1 cellular context compared by ENCODE assay signal in the genomic region with DNA sequence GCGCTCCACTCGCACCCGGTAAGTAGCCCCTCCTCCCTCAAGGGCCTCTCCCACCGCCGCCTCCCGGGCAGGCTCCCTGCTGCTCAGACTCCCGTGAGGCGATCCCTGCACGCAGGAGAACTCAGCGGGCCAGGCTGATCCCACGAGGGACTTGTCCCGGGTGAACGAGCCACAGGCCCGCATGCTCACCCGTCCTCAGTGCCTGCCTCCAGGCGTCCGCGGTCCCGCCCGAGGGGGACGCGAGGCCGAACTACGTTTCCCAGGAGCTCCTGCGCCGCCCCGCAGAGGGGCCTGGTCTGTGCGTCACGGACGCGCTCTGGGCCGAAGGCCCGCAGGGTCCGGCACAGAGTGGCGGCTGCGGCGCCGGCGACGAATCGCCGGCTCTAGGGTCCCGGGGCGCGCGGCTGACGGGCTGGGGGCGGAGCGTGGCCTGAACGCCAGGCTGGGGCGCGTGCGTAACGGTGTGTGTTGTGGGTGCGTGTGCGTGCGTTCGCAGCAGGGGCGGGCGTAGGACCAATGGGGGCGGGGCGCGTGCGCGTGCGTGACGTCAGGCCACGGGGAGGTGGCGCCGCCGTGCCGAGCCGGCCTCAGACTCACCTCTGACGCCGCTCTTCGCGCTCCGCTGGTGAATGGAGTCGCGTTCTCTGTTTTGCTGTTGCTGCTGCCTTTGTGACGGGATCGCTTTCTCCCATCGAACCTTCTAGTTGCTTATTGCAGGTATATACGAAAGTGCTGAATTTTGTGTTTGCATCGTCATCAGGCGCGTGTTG.
A peak's percentile ranks its signal among the peaks of the same experiment; 100 is the strongest.
TF ChIP-seq lines count a peak whose summit lies in the region.

ZNF10 (plus strand) TSS at position 590 of the 770 bp plus-strand sequence. CDS start 13,866 bp downstream, outside the sequence.
ZNF891 (minus strand) TSS at position 237 of the 770 bp plus-strand sequence. CDS start 8,356 bp downstream, outside the sequence.

TF ChIP-seq in K562, 482 proteins besides CTCF, POLR2A, EP300 and RAD21 (continued from another document and continues in another):
- TF ChIP-seq ZNF76 (CRISPR knock-in tag; IDR thresholded peaks at IDR 0.05; ENCODE audit: borderline replicate concordance) (0 out of 2 replicates have a peak, but pooled peaks have one; percentile 47), RBM14 (IDR thresholded peaks at IDR 0.05; ENCODE audit: borderline replicate concordance, insufficient read depth, low read depth, low read length) (no peak), STAT5B (CRISPR knock-in tag; IDR thresholded peaks at IDR 0.05) (no peak), KDM4B (IDR thresholded peaks at IDR 0.05; ENCODE audit: borderline replicate concordance in 2 of 2, low read depth in 1 of 2) (no peak), PHTF2 (CRISPR knock-in tag; IDR thresholded peaks at IDR 0.05) (no peak), ETV1 (tag; conservative IDR thresholded peaks at IDR 0.05; ENCODE audit: low read depth) (no peak), NFE2L1 (tag; IDR thresholded peaks at IDR 0.05; ENCODE audit: borderline replicate concordance, low read depth) (no peak), ELK1 (CRISPR knock-in tag; IDR thresholded peaks at IDR 0.05) (no peak), FOXK1 (CRISPR knock-in tag; IDR thresholded peaks at IDR 0.05; ENCODE audit: borderline replicate concordance) (no peak), CREM (IDR thresholded peaks at IDR 0.05; ENCODE audit: low read depth) (peak; percentile 97), TCF7 (IDR thresholded peaks at IDR 0.05; ENCODE audit: borderline replicate concordance) (no peak; the same call in 1 of the 2 replicates), E4F1 (CRISPR knock-in tag; IDR thresholded peaks at IDR 0.05; ENCODE audit: borderline replicate concordance) (no peak), MAFG (tag; conservative IDR thresholded peaks at IDR 0.05) (no peak), ZNF277 (CRISPR knock-in tag; IDR thresholded peaks at IDR 0.05; ENCODE audit: borderline replicate concordance) (no peak), KAT8 (IDR thresholded peaks at IDR 0.05; ENCODE audit: low read depth) (no peak), NELFE (IDR thresholded peaks at IDR 0.05; ENCODE audit: insufficient read depth, insufficient read length) (no peak), HEY1 (CRISPR knock-in tag; IDR thresholded peaks at IDR 0.05; ENCODE audit: borderline replicate concordance) (no peak), ZNF395 (CRISPR knock-in tag; IDR thresholded peaks at IDR 0.05) (0 out of 2 replicates have a peak, but pooled peaks have one; percentile 54), ZNF586 (CRISPR knock-in tag; conservative IDR thresholded peaks at IDR 0.05) (no peak), MECOM (CRISPR knock-in tag; IDR thresholded peaks at IDR 0.05) (no peak), PHB (CRISPR knock-in tag; IDR thresholded peaks at IDR 0.05) (no peak), THRAP3 (IDR thresholded peaks at IDR 0.05; ENCODE audit: borderline replicate concordance) (no peak), ZNF12 (CRISPR knock-in tag; IDR thresholded peaks at IDR 0.05) (peak; percentile 46; the same call in 1 of the 2 replicates), ZNF384 (IDR thresholded peaks at IDR 0.05; ENCODE audit: low read depth, low read length) (no peak), ZKSCAN3 (CRISPR knock-in tag; IDR thresholded peaks at IDR 0.05) (no peak), CUX1 (CRISPR knock-in tag; IDR thresholded peaks at IDR 0.05) (no peak), MYNN (IDR thresholded peaks at IDR 0.05) (no peak), MYNN (CRISPR knock-in tag; IDR thresholded peaks at IDR 0.05) (no peak), ESRRB (CRISPR knock-in tag; IDR thresholded peaks at IDR 0.05; ENCODE audit: borderline replicate concordance) (no peak)
- TF ChIP-seq, protein P1, sequence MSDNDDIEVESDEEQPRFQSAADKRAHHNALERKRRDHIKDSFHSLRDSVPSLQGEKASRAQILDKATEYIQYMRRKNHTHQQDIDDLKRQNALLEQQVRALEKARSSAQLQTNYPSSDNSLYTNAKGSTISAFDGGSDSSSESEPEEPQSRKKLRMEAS (CRISPR knock-in tag; IDR thresholded peaks at IDR 0.05), result peak; percentile 92
- TF ChIP-seq, protein P2, sequence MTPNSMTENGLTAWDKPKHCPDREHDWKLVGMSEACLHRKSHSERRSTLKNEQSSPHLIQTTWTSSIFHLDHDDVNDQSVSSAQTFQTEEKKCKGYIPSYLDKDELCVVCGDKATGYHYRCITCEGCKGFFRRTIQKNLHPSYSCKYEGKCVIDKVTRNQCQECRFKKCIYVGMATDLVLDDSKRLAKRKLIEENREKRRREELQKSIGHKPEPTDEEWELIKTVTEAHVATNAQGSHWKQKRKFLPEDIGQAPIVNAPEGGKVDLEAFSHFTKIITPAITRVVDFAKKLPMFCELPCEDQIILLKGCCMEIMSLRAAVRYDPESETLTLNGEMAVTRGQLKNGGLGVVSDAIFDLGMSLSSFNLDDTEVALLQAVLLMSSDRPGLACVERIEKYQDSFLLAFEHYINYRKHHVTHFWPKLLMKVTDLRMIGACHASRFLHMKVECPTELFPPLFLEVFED (CRISPR knock-in tag; conservative IDR thresholded peaks at IDR 0.05), result 0 out of 2 replicates have a peak, but pooled peaks have one; percentile 24
- TF ChIP-seq, protein P3, sequence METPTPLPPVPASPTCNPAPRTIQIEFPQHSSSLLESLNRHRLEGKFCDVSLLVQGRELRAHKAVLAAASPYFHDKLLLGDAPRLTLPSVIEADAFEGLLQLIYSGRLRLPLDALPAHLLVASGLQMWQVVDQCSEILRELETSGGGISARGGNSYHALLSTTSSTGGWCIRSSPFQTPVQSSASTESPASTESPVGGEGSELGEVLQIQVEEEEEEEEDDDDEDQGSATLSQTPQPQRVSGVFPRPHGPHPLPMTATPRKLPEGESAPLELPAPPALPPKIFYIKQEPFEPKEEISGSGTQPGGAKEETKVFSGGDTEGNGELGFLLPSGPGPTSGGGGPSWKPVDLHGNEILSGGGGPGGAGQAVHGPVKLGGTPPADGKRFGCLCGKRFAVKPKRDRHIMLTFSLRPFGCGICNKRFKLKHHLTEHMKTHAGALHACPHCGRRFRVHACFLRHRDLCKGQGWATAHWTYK (CRISPR knock-in tag; IDR thresholded peaks at IDR 0.05), result peak; percentile 60; the same call in 1 of the 2 replicates
- TF ChIP-seq, protein P4, sequence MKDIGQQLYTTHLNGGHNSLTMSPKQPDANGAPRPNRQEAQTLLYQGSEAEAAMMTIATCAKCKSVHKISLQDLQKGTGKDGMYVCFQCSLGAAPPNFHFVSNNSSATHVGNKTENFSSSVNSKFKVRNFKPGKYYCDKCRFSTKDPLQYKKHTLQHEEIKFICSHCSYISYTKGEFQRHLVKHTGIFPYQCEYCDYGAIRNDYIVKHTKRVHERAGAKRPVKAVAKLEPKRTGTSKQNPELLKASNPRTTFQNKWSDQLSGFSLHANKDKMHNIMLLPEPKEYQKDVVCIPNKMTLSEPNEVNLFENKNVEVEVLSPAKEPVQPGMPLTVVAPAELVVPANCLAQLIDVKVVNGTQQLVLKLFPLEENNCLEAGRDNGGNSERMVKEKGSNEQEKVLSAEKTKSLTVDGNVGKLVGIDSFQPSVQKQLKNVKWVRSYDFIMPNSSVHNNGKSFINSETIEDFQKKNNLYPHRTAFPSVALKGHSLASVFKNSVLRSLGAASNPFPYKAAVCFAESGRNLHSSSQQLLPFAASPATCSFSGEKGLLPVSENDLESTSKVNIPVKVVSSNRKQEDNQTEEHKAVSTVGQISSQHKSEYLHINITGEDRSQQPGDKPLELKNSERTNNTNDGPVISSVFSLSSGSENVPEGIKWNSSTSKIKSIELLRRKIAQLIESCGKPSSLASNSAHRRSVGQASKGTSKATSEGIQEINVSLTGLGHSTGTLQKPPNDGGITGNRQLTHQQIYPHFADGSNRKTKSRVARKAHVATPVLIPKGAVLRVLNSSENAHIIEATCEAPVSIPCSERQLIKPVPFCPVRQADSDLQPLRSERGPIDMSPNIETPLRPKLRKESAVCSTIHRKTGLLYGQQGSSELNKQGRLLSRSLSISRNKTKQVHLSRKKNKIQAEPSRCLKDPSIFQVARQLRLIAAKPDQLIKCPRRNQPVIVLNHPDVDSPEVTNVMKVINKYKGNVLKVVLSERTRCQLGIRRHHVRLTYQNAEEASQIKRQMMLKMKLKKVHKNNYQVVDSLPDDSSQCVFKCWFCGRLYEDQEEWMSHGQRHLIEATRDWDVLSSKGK (CRISPR knock-in tag; IDR thresholded peaks at IDR 0.05), result no peak
- TF ChIP-seq, protein P5, sequence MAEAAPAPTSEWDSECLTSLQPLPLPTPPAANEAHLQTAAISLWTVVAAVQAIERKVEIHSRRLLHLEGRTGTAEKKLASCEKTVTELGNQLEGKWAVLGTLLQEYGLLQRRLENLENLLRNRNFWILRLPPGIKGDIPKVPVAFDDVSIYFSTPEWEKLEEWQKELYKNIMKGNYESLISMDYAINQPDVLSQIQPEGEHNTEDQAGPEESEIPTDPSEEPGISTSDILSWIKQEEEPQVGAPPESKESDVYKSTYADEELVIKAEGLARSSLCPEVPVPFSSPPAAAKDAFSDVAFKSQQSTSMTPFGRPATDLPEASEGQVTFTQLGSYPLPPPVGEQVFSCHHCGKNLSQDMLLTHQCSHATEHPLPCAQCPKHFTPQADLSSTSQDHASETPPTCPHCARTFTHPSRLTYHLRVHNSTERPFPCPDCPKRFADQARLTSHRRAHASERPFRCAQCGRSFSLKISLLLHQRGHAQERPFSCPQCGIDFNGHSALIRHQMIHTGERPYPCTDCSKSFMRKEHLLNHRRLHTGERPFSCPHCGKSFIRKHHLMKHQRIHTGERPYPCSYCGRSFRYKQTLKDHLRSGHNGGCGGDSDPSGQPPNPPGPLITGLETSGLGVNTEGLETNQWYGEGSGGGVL (CRISPR knock-in tag; IDR thresholded peaks at IDR 0.05), result no peak
